ENCODE assay signal across 20 cellular contexts in genomic region chr6:158923801-158924498, GRCh38.
DNase-seq lines count a peak whose midpoint lies in the region; ATAC-seq and TF ChIP-seq lines count a peak whose summit lies in the region.
"Had no signal": no experiment of that assay in that cellular context is flagged by ENCODE, and none has a peak within 500 bp of the region (broad histone marks: within the 10 kb centered on the region; RNA-seq: fewer than 3 reads in every experiment).

No MANE protein-coding gene starts in this region.

- no peak overlapping the region for H3K4me2 ChIP-seq in parathyroid adenoma (ENCODE audit: low read length)

- H3K4me3 Mint-ChIP-seq in activated T-helper 2 cell treated with anti-CD3 and anti-CD28 coated beads, Interferon-gamma antibody, Interleukin-2, Interleukin-4, amounts not matched to agents 10 μg/mL and 5 μg/mL and 100 μg/mL, durations not matched to agents 14 hours and 24 hours and 36 hours (ENCODE audit: low read depth): no peak overlapping the region
- H3K4me3 Mint-ChIP-seq: IgD-negative memory B cell; stimulated activated naive B cell treated with anti-CD40 and anti-IgM and Interleukin-4, amounts not matched to agents 10 μg/mL and 1 μg/mL and 100 μg/mL, for 72 hours had no signal

- no peak overlapping the region for H3K27ac Mint-ChIP-seq in activated T-helper 2 cell treated with anti-CD3 and anti-CD28 coated beads, Interferon-gamma antibody, Interleukin-2, Interleukin-4, amounts not matched to agents 10 μg/mL and 5 μg/mL and 100 μg/mL, durations not matched to agents 14 hours and 24 hours and 36 hours
- H3K27ac Mint-ChIP-seq: IgD-negative memory B cell; stimulated activated naive B cell treated with anti-CD40 and anti-IgM and Interleukin-4, amounts not matched to agents 10 μg/mL and 1 μg/mL and 100 μg/mL, for 72 hours had no signal

- peak overlapping the region; percentile 40 for H3K27ac ChIP-seq in parathyroid adenoma
- H3K27ac ChIP-seq in left ventricle myocardium inferior (replicated peaks): no peak overlapping the region
- H3K27ac ChIP-seq: cardiac muscle cell, dorsolateral prefrontal cortex, tibial nerve had no signal

- no peaks in the 10 kb centered on the region for H3K36me3 ChIP-seq in parathyroid adenoma (ENCODE audit: control insufficient read depth, insufficient read depth, low read length)
- no peaks in the 10 kb centered on the region for H3K36me3 ChIP-seq in left ventricle myocardium inferior
- H3K36me3 ChIP-seq: cardiac muscle cell, tibial nerve had no signal

- H3K27me3 ChIP-seq in parathyroid adenoma (ENCODE audit: control insufficient read depth, insufficient read depth, low read length) (no peaks in the 10 kb centered on the region), left ventricle myocardium inferior (ENCODE audit: low read depth) (no peaks in the 10 kb centered on the region)
- H3K27me3 ChIP-seq: cardiac muscle cell, dorsolateral prefrontal cortex, tibial nerve had no signal

- intact Hi-C loops in left ventricle myocardium inferior (cut with micrococcal nuclease): no loop called here
- intact Hi-C loops in activated T-helper 2 cell treated with anti-CD3 and anti-CD28 coated beads, Interferon-gamma antibody, Interleukin-2, Interleukin-4, amounts not matched to agents 10 μg/mL and 5 μg/mL and 100 μg/mL, durations not matched to agents 14 hours and 24 hours and 36 hours (cut with micrococcal nuclease): no loop called here

- peak; percentile 13 for DNase-seq in GM04504 (ENCODE audit: low read depth)
- peak; percentile 60 for DNase-seq in NCI-H146 treated with DMSO at 0.1 percent for 48 hours (lab: John Stamatoyannopoulos, UW; ENCODE audit: unreplicated experiment)
- peak; percentile 9 for DNase-seq in fibroblast of the aortic adventitia (ENCODE audit: low read depth)
- no peak for DNase-seq in DMS114 treated with DMSO at 0.1 percent for 48 hours (lab: John Stamatoyannopoulos, UW; ENCODE audit: unreplicated experiment)
- DNase-seq in left ventricle myocardium inferior: no peak
- DNase-seq in activated T-helper 2 cell treated with anti-CD3 and anti-CD28 coated beads, Interferon-gamma antibody, Interleukin-2, Interleukin-4, amounts not matched to agents 10 μg/mL and 5 μg/mL and 100 μg/mL, durations not matched to agents 14 hours and 24 hours and 36 hours (ENCODE audit: low spot score): no peak
- DNase-seq: activated naive CD4-positive, alpha-beta T cell; AML-193; amniotic stem cell; erythroblast; MM.1S; NCI-H187 treated with DMSO at 0.1 percent for 48 hours; stimulated activated naive B cell treated with anti-CD40 and anti-IgM and Interleukin-4, amounts not matched to agents 10 μg/mL and 1 μg/mL and 100 μg/mL, for 72 hours had no signal

- ATAC-seq in HG03025 (IDR thresholded peaks at IDR 0.05; ENCODE audit: low FRiP score, unreplicated experiment): no peak
- ATAC-seq: left lobe of liver; stimulated activated naive B cell treated with anti-CD40 and anti-IgM and Interleukin-4, amounts not matched to agents 10 μg/mL and 1 μg/mL and 100 μg/mL, for 72 hours had no signal

- H3K4me3 ChIP-seq in fibroblast of the aortic adventitia (ENCODE audit: low read depth, low read length) (no peak overlapping the region), parathyroid adenoma (ENCODE audit: low read depth, low read length) (no peak overlapping the region), left ventricle myocardium inferior (no peak overlapping the region)
- H3K4me3 ChIP-seq: cardiac muscle cell, dorsolateral prefrontal cortex, tibial nerve had no signal

- no peaks in the 10 kb centered on the region for H3K36me3 Mint-ChIP-seq in activated T-helper 2 cell treated with anti-CD3 and anti-CD28 coated beads, Interferon-gamma antibody, Interleukin-2, Interleukin-4, amounts not matched to agents 10 μg/mL and 5 μg/mL and 100 μg/mL, durations not matched to agents 14 hours and 24 hours and 36 hours (ENCODE audit: low read depth)
- H3K36me3 Mint-ChIP-seq: IgD-negative memory B cell; stimulated activated naive B cell treated with anti-CD40 and anti-IgM and Interleukin-4, amounts not matched to agents 10 μg/mL and 1 μg/mL and 100 μg/mL, for 72 hours had no signal

- H2AFZ ChIP-seq in parathyroid adenoma: peak overlapping the region; percentile 72

- no peaks in the 10 kb centered on the region for H3K9me3 ChIP-seq in parathyroid adenoma (ENCODE audit: control insufficient read depth, low read length)
- no peaks in the 10 kb centered on the region for H3K9me3 ChIP-seq in left ventricle myocardium inferior (replicated peaks)
- H3K9me3 ChIP-seq: tibial nerve had no signal

- H3K79me2 ChIP-seq in parathyroid adenoma: no peaks in the 10 kb centered on the region

- TF ChIP-seq CTCF in fibroblast of the aortic adventitia (IDR thresholded peaks at IDR 0.05; ENCODE audit: insufficient read depth, low read length): no peak
- no peak for TF ChIP-seq CTCF in parathyroid adenoma (IDR thresholded peaks at IDR 0.05)
- TF ChIP-seq CTCF in left ventricle myocardium inferior (IDR thresholded peaks at IDR 0.05; ENCODE audit: borderline replicate concordance): no peak

- H3K4me1 ChIP-seq in parathyroid adenoma: peaks cover 13% of the 10 kb centered on the region
- peaks cover 9% of the 10 kb centered on the region for H3K4me1 ChIP-seq in left ventricle myocardium inferior
- H3K4me1 ChIP-seq: tibial nerve had no signal

- H3K9ac ChIP-seq in parathyroid adenoma: no peak overlapping the region

- no peaks in the 10 kb centered on the region for H3K9me3 Mint-ChIP-seq in activated T-helper 2 cell treated with anti-CD3 and anti-CD28 coated beads, Interferon-gamma antibody, Interleukin-2, Interleukin-4, amounts not matched to agents 10 μg/mL and 5 μg/mL and 100 μg/mL, durations not matched to agents 14 hours and 24 hours and 36 hours

- no peaks in the 10 kb centered on the region for H3K27me3 Mint-ChIP-seq in activated T-helper 2 cell treated with anti-CD3 and anti-CD28 coated beads, Interferon-gamma antibody, Interleukin-2, Interleukin-4, amounts not matched to agents 10 μg/mL and 5 μg/mL and 100 μg/mL, durations not matched to agents 14 hours and 24 hours and 36 hours (ENCODE audit: low read depth)
- H3K27me3 Mint-ChIP-seq: IgD-negative memory B cell; stimulated activated naive B cell treated with anti-CD40 and anti-IgM and Interleukin-4, amounts not matched to agents 10 μg/mL and 1 μg/mL and 100 μg/mL, for 72 hours had no signal

- H3K4me1 Mint-ChIP-seq in activated T-helper 2 cell treated with anti-CD3 and anti-CD28 coated beads, Interferon-gamma antibody, Interleukin-2, Interleukin-4, amounts not matched to agents 10 μg/mL and 5 μg/mL and 100 μg/mL, durations not matched to agents 14 hours and 24 hours and 36 hours (ENCODE audit: low read depth): no peaks in the 10 kb centered on the region

Comparison
In these comparisons a context has a peak if more than half of its experiments do, and no peak if none do; other contexts are left out.
1. DNase-seq: peak in GM04504 (single experiment), NCI-H146 treated with DMSO at 0.1 percent for 48 hours (single experiment) and fibroblast of the aortic adventitia (single experiment); none in DMS114 treated with DMSO at 0.1 percent for 48 hours (single experiment), left ventricle myocardium inferior (single experiment) and activated T-helper 2 cell treated with anti-CD3 and anti-CD28 coated beads, Interferon-gamma antibody, Interleukin-2, Interleukin-4, amounts not matched to agents 10 μg/mL and 5 μg/mL and 100 μg/mL, durations not matched to agents 14 hours and 24 hours and 36 hours (single experiment).